ENCODE assay signal across 15 cellular contexts in genomic region chr3:94158461-94158860, GRCh38.
"Had no signal": no experiment of that assay in that cellular context is flagged by ENCODE, and none has a peak within 500 bp of the region (broad histone marks: within the 10 kb centered on the region; RNA-seq: fewer than 3 reads in every experiment).

No MANE protein-coding gene starts in this region.

- H3K27me3 ChIP-seq: gastroesophageal sphincter, thyroid gland had no signal

- H3K36me3 Mint-ChIP-seq: activated CD8-positive, alpha-beta memory T cell treated with anti-CD3 and anti-CD28 coated beads, Interleukin-2, amount 10 ng/mL, durations not matched to agents 7 days and 5 days; activated naive CD4-positive, alpha-beta T cell treated with anti-CD3 and anti-CD28 coated beads, Interleukin-2, amount 10 ng/mL, durations not matched to agents 7 days and 5 days; stimulated activated naive B cell treated with anti-CD40 and anti-IgM and Interleukin-4, amounts not matched to agents 10 μg/mL and 1 μg/mL and 100 μg/mL, for 72 hours had no signal

- H3K4me3 ChIP-seq: gastroesophageal sphincter, thyroid gland had no signal

- H3K27me3 Mint-ChIP-seq: activated naive CD4-positive, alpha-beta T cell treated with anti-CD3 and anti-CD28 coated beads, Interleukin-2, amount 10 ng/mL, durations not matched to agents 7 days and 5 days; dendritic cell treated with granulocyte-macrophage colony-stimulating factor and Interleukin-4, amounts not matched to agents 40 ng/mL and 50 ng/mL, for 4 days; stimulated activated naive B cell treated with anti-CD40 and anti-IgM and Interleukin-4, amounts not matched to agents 10 μg/mL and 1 μg/mL and 100 μg/mL, for 72 hours had no signal

- H3K9me3 Mint-ChIP-seq: activated naive CD4-positive, alpha-beta T cell treated with anti-CD3 and anti-CD28 coated beads, Interleukin-2, amount 10 ng/mL, durations not matched to agents 7 days and 5 days; activated T-helper 2 cell treated with anti-CD3 and anti-CD28 coated beads, Interferon-gamma antibody, Interleukin-2, Interleukin-4, amounts not matched to agents 10 μg/mL and 5 μg/mL and 100 μg/mL, durations not matched to agents 14 hours and 24 hours and 36 hours; dendritic cell treated with granulocyte-macrophage colony-stimulating factor and Interleukin-4, amounts not matched to agents 40 ng/mL and 50 ng/mL, for 4 days; effector memory CD8-positive, alpha-beta T cell; neural crest cell; stimulated activated naive B cell treated with anti-CD40 and anti-IgM and Interleukin-4, amounts not matched to agents 10 μg/mL and 1 μg/mL and 100 μg/mL, for 72 hours had no signal

- H3K4me3 Mint-ChIP-seq: activated CD8-positive, alpha-beta memory T cell treated with anti-CD3 and anti-CD28 coated beads, Interleukin-2, amount 10 ng/mL, durations not matched to agents 7 days and 5 days; activated naive CD4-positive, alpha-beta T cell treated with anti-CD3 and anti-CD28 coated beads, Interleukin-2, amount 10 ng/mL, durations not matched to agents 7 days and 5 days; dendritic cell treated with granulocyte-macrophage colony-stimulating factor and Interleukin-4, amounts not matched to agents 40 ng/mL and 50 ng/mL, for 4 days; effector memory CD8-positive, alpha-beta T cell; neural crest cell; stimulated activated naive B cell treated with anti-CD40 and anti-IgM and Interleukin-4, amounts not matched to agents 10 μg/mL and 1 μg/mL and 100 μg/mL, for 72 hours had no signal

- H3K27ac Mint-ChIP-seq: activated CD8-positive, alpha-beta memory T cell treated with anti-CD3 and anti-CD28 coated beads, Interleukin-2, amount 10 ng/mL, durations not matched to agents 7 days and 5 days; activated naive CD4-positive, alpha-beta T cell treated with anti-CD3 and anti-CD28 coated beads, Interleukin-2, amount 10 ng/mL, durations not matched to agents 7 days and 5 days; activated T-helper 2 cell treated with anti-CD3 and anti-CD28 coated beads, Interferon-gamma antibody, Interleukin-2, Interleukin-4, amounts not matched to agents 10 μg/mL and 5 μg/mL and 100 μg/mL, durations not matched to agents 14 hours and 24 hours and 36 hours; dendritic cell treated with granulocyte-macrophage colony-stimulating factor and Interleukin-4, amounts not matched to agents 40 ng/mL and 50 ng/mL, for 4 days; effector memory CD8-positive, alpha-beta T cell; stimulated activated naive B cell treated with anti-CD40 and anti-IgM and Interleukin-4, amounts not matched to agents 10 μg/mL and 1 μg/mL and 100 μg/mL, for 72 hours had no signal

- H3K4me1 ChIP-seq: gastroesophageal sphincter, thyroid gland had no signal

- ATAC-seq: activated CD8-positive, alpha-beta memory T cell treated with anti-CD3 and anti-CD28 coated beads, Interleukin-2, amount 10 ng/mL, durations not matched to agents 7 days and 5 days; effector memory CD8-positive, alpha-beta T cell; gastroesophageal sphincter; left lobe of liver; stimulated activated naive B cell treated with anti-CD40 and anti-IgM and Interleukin-4, amounts not matched to agents 10 μg/mL and 1 μg/mL and 100 μg/mL, for 72 hours had no signal

- H3K4me1 Mint-ChIP-seq: activated CD8-positive, alpha-beta memory T cell treated with anti-CD3 and anti-CD28 coated beads, Interleukin-2, amount 10 ng/mL, durations not matched to agents 7 days and 5 days; activated naive CD4-positive, alpha-beta T cell treated with anti-CD3 and anti-CD28 coated beads, Interleukin-2, amount 10 ng/mL, durations not matched to agents 7 days and 5 days; neural crest cell; stimulated activated naive B cell treated with anti-CD40 and anti-IgM and Interleukin-4, amounts not matched to agents 10 μg/mL and 1 μg/mL and 100 μg/mL, for 72 hours had no signal

- DNase-seq: activated CD4-positive, alpha-beta T cell treated with anti-CD3 and anti-CD28 coated beads, Interleukin-2, amount 50 U/mL, for 4 hours; activated CD4-positive, CD25-positive, alpha-beta regulatory T cell treated with anti-CD3 and anti-CD28 coated beads, Interleukin-2, amount 50 U/mL, for 72 hours; activated CD8-positive, alpha-beta memory T cell treated with anti-CD3 and anti-CD28 coated beads, Interleukin-2, amount 10 ng/mL, durations not matched to agents 7 days and 5 days; activated naive CD4-positive, alpha-beta T cell treated with anti-CD3 and anti-CD28 coated beads, Interleukin-2, amount 10 ng/mL, durations not matched to agents 7 days and 5 days; activated T-cell treated with anti-CD3 and anti-CD28 coated beads, Interleukin-2, amount 50 U/mL, for 1 hour; effector memory CD8-positive, alpha-beta T cell; stimulated activated naive B cell treated with anti-CD40 and anti-IgM and Interleukin-4, amounts not matched to agents 10 μg/mL and 1 μg/mL and 100 μg/mL, for 72 hours; T-helper 1 cell; T1000; thyroid gland had no signal

- H3K36me3 ChIP-seq: gastroesophageal sphincter, thyroid gland had no signal

- H3K9me3 ChIP-seq: gastroesophageal sphincter, thyroid gland had no signal

- H3K27ac ChIP-seq: gastroesophageal sphincter, thyroid gland had no signal
